23 cellular contexts compared by ENCODE assay signal in the genomic region with DNA sequence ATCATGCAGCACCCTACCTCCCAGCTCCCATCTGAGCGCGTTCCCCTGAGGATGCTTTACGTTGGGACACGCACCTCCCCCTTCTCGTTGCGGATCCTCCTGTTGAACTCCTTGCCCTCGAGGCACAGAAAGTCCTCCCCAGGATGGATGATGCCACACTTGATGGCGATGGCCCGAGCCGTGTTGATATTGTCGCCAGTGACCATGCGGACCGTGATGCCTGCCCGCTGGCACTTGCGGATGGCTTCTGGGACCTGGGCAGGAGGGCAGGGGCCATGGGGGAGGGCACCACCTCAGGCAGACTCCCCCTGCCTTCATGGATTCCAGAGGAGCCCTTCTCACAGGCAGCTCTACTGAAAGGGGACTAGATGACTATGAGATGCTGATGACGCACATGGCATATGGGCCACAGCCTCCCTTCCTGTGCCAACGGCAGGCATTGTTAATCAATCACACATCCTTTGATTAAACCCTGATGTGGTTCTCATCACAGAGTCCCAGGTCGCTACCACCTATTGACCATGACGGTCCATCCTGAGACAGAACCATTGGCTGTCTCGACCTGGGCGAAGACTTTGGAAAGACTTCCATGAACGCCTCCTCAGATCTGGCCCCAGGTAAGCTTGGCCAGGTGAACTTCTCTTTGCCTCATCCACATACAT. TPM values are rescaled to one million over a fixed set of nuclear protein-coding genes. Genes with fewer than 3 reads are reported as not detected.
"Had no signal": no experiment of that assay in that cellular context is flagged by ENCODE, and none has a peak within 500 bp of the region (broad histone marks: within the 10 kb centered on the region; RNA-seq: fewer than 3 reads in every experiment).

No MANE protein-coding gene starts in this region.

- H3K27me3 Mint-ChIP-seq: activated T-helper 17 cell treated with anti-CD3 and anti-CD28 coated beads, Interleukin-2, amount 50 U/mL, for 72 hours had no signal

- H3K4me2 ChIP-seq: smooth muscle cell had no signal

- FAIRE-seq: keratinocyte had no signal

- H3K4me1 ChIP-seq: adrenal gland, breast epithelium, sigmoid colon had no signal

- H3K4me3 ChIP-seq: adrenal gland, breast epithelium, lung, sigmoid colon, smooth muscle cell, thoracic aorta, upper lobe of left lung had no signal

- H3K27me3 ChIP-seq: adrenal gland, breast epithelium, upper lobe of left lung had no signal

- H3K4me1 Mint-ChIP-seq: activated T-helper 17 cell treated with anti-CD3 and anti-CD28 coated beads, Interleukin-2, amount 50 U/mL, for 72 hours had no signal

- H3K36me3 ChIP-seq: adrenal gland, breast epithelium, sigmoid colon, thoracic aorta, upper lobe of left lung had no signal

- H3K9me3 ChIP-seq: adrenal gland, breast epithelium, sigmoid colon, thoracic aorta, upper lobe of left lung had no signal

- DNase-seq: activated CD4-positive, CD25-positive, alpha-beta regulatory T cell treated with anti-CD3 and anti-CD28 coated beads, Interleukin-2, amount 50 U/mL, for 72 hours; activated T-cell treated with anti-CD3 and anti-CD28 coated beads, Interleukin-2, amount 50 U/mL, for 1 hour; adrenal gland; cortex of kidney; naive thymus-derived CD4-positive, alpha-beta T cell; sigmoid colon; stimulated activated CD4-positive, alpha-beta T cell treated with anti-CD3 and anti-CD28 coated beads, Interleukin-2, amount 100 ng/mL, for 48 hours; stimulated activated CD8-positive, alpha-beta memory T cell treated with anti-CD3 and anti-CD28 coated beads, Interleukin-4, amount 100 ng/mL, for 48 hours; stimulated activated naive CD4-positive, alpha-beta T cell had no signal

- H3K4me3 Mint-ChIP-seq: activated naive CD8-positive, alpha-beta T cell; activated T-helper 17 cell treated with anti-CD3 and anti-CD28 coated beads, Interleukin-2, amount 50 U/mL, for 72 hours; endodermal cell; naive thymus-derived CD4-positive, alpha-beta T cell; neural crest cell had no signal

- H3K9me3 Mint-ChIP-seq: activated T-helper 17 cell treated with anti-CD3 and anti-CD28 coated beads, Interleukin-2, amount 50 U/mL, for 72 hours; endodermal cell; naive thymus-derived CD4-positive, alpha-beta T cell; neural crest cell had no signal

- ATAC-seq: activated T-helper 17 cell treated with anti-CD3 and anti-CD28 coated beads, Interleukin-2, amount 50 U/mL, for 72 hours; left lobe of liver; naive thymus-derived CD4-positive, alpha-beta T cell had no signal

- H3K27ac ChIP-seq: adrenal gland, breast epithelium, epithelial cell of prostate, sigmoid colon, thoracic aorta, upper lobe of left lung, VCaP had no signal

- H3K27ac Mint-ChIP-seq: activated naive CD8-positive, alpha-beta T cell; naive thymus-derived CD4-positive, alpha-beta T cell; progenitor cell of endocrine pancreas had no signal

- H3K36me3 Mint-ChIP-seq: activated naive CD8-positive, alpha-beta T cell; naive thymus-derived CD4-positive, alpha-beta T cell had no signal

RNA-seq across cellular contexts. Expression of gene GHRL, which starts 57.7 kb away (rescaled TPM):
- total RNA-seq: endodermal cell, smooth muscle cell had no signal
- polyA plus RNA-seq: keratinocyte had no signal
